In genomic region chr6:167550936-167551633, GRCh38 we compare ENCODE assay signal across 12 cellular contexts.
DNase-seq lines count a peak whose midpoint lies in the region; ATAC-seq and TF ChIP-seq lines count a peak whose summit lies in the region.
"Had no signal": no experiment of that assay in that cellular context is flagged by ENCODE, and none has a peak within 500 bp of the region (broad histone marks: within the 10 kb centered on the region; RNA-seq: fewer than 3 reads in every experiment).

No MANE protein-coding gene starts in this region.

- peaks cover 0 to 2% (median 0%) of the 10 kb centered on the region in 4 donors for H3K9me3 ChIP-seq in sigmoid colon
- H3K9me3 ChIP-seq in CD4-positive, alpha-beta memory T cell (ENCODE audit: control insufficient read depth in 1 of 2, low read length in 2 of 2), result no peaks in the 10 kb centered on the region

- 38 to 64% methylated on average over 29 of the region's 29 CpGs for WGBS in sigmoid colon, 2 donors

- H3K4me1 ChIP-seq in sigmoid colon, result peaks cover 0 to 16% (median 15%) of the 10 kb centered on the region in 4 donors
- H3K4me1 ChIP-seq in CD4-positive, alpha-beta memory T cell (ENCODE audit: insufficient read depth, low read length), result no peaks in the 10 kb centered on the region

- H3K36me3 ChIP-seq in sigmoid colon, result no peaks in the 10 kb centered on the region
- no peaks in the 10 kb centered on the region for H3K36me3 ChIP-seq in CD4-positive, alpha-beta memory T cell (ENCODE audit: insufficient read depth, low read length)

- peaks cover 3 to 13% (median 7%) of the 10 kb centered on the region in 8 donors for H3K9me3 Mint-ChIP-seq in CD4-positive, alpha-beta memory T cell

- POLR2A ChIA-PET in CD4-positive, alpha-beta memory T cell (lab: Charles Lee; ENCODE audit: partially characterized antibody), result no interaction called here

- TF ChIP-seq EP300 in sigmoid colon (IDR thresholded peaks at IDR 0.05), result no peak

- TF ChIP-seq CTCF in LNCaP clone FGC (IDR thresholded peaks at IDR 0.05; ENCODE audit: control insufficient read depth, extremely low read depth, insufficient read depth) (no peak), choroid plexus epithelial cell (conservative IDR thresholded peaks at IDR 0.05; ENCODE audit: low read depth, low read length) (no peak), sigmoid colon (IDR thresholded peaks at IDR 0.05) (no peak), foreskin fibroblast (IDR thresholded peaks at IDR 0.05; ENCODE audit: low read depth, low read length) (no peak)

- H3K27ac ChIP-seq in sigmoid colon, result peak overlapping the region; percentile 15 to 71 (median 38)
- H3K27ac ChIP-seq in CD4-positive, alpha-beta memory T cell (ENCODE audit: low read depth, low read length), result no peak overlapping the region

- H3K27me3 ChIP-seq in sigmoid colon, result no peaks in the 10 kb centered on the region
- H3K27me3 ChIP-seq in CD4-positive, alpha-beta memory T cell (ENCODE audit: insufficient read depth, low read length), result no peaks in the 10 kb centered on the region

- no peaks in the 10 kb centered on the region for H3K36me3 Mint-ChIP-seq in CD4-positive, alpha-beta memory T cell
- H3K36me3 Mint-ChIP-seq: memory B cell had no signal

- H3K27ac Mint-ChIP-seq in CD4-positive, alpha-beta memory T cell, result no peak overlapping the region
- H3K27ac Mint-ChIP-seq: B cell, memory B cell had no signal

- no peaks in the 10 kb centered on the region for H3K27me3 Mint-ChIP-seq in CD4-positive, alpha-beta memory T cell
- H3K27me3 Mint-ChIP-seq: B cell had no signal

- H3K4me1 Mint-ChIP-seq in CD4-positive, alpha-beta memory T cell, result peaks cover 0 to 2% (median 0%) of the 10 kb centered on the region in 4 donors
- H3K4me1 Mint-ChIP-seq: B cell had no signal

- peak; percentile 4 for DNase-seq in LNCaP clone FGC (ENCODE audit: low read depth)
- peak; percentile 67 for DNase-seq in choroid plexus epithelial cell (ENCODE audit: low read depth)
- peak; percentile 54 to 64 for DNase-seq in left colon
- DNase-seq in sigmoid colon, result peak; percentile 93
- no peak for DNase-seq in stimulated activated CD4-positive, alpha-beta T cell treated with anti-CD3 and anti-CD28 coated beads, Interleukin-15, amount 100 ng/mL, for 24 hours
- DNase-seq in NCI-H2081 treated with DMSO at 0.1 percent for 48 hours (lab: John Stamatoyannopoulos, UW), result no peak
- no peak for DNase-seq in foreskin fibroblast
- no peak for DNase-seq in CD4-positive, alpha-beta memory T cell
- DNase-seq: MM.1S, SW 1271 had no signal

- no peak overlapping the region for H3K4me3 Mint-ChIP-seq in CD4-positive, alpha-beta memory T cell
- H3K4me3 Mint-ChIP-seq: B cell, memory B cell had no signal

- CTCF ChIA-PET in CD4-positive, alpha-beta memory T cell (lab: Charles Lee; ENCODE audit: partially characterized antibody), result no interaction called here

- H3K4me3 ChIP-seq in LNCaP clone FGC (ENCODE audit: low read depth, low read length) (no peak overlapping the region), choroid plexus epithelial cell (ENCODE audit: low read depth, low read length) (no peak overlapping the region), sigmoid colon (no peak overlapping the region), foreskin fibroblast (ENCODE audit: low read depth in 1 of 2, low read length in 2 of 2) (no peak overlapping the region)
- no peak overlapping the region for H3K4me3 ChIP-seq in CD4-positive, alpha-beta memory T cell (ENCODE audit: low read length in 2 of 2)

- ATAC-seq in left colon, result peak; percentile 69

- no peak for TF ChIP-seq POLR2A in sigmoid colon (IDR thresholded peaks at IDR 0.05)

- intact Hi-C loops in left colon (cut with DNase I, micrococcal nuclease) (no loop called here), sigmoid colon (cut with DNase I) (no loop called here)
- intact Hi-C loops in CD4-positive, alpha-beta memory T cell (cut with micrococcal nuclease), result no loop called here

Comparison
In these comparisons a context has a peak if more than half of its experiments do, and no peak if none do; other contexts are left out.
1. DNase-seq: peak in LNCaP clone FGC (single experiment), choroid plexus epithelial cell (single experiment), left colon (2 of 2) and sigmoid colon (single experiment); none in stimulated activated CD4-positive, alpha-beta T cell treated with anti-CD3 and anti-CD28 coated beads, Interleukin-15, amount 100 ng/mL, for 24 hours (single experiment), NCI-H2081 treated with DMSO at 0.1 percent for 48 hours (single experiment), foreskin fibroblast (0 of 2) and CD4-positive, alpha-beta memory T cell (0 of 5).